Comparison of ENCODE assay signal across 11 cellular contexts in genomic region chr9:126439402-126439765, GRCh38.
DNase-seq lines count a peak whose midpoint lies in the region; ATAC-seq lines count a peak whose summit lies in the region.
"Had no signal": no experiment of that assay in that cellular context is flagged by ENCODE, and none has a peak within 500 bp of the region (broad histone marks: within the 10 kb centered on the region; RNA-seq: fewer than 3 reads in every experiment).

No MANE protein-coding gene starts in this region.

- no peaks in the 10 kb centered on the region for H3K36me3 Mint-ChIP-seq in activated naive CD8-positive, alpha-beta T cell treated with anti-CD3 and anti-CD28 coated beads, Interleukin-2, amount 50 U/mL, for 24 hours (ENCODE audit: low read depth)

- no peaks in the 10 kb centered on the region for H3K27me3 Mint-ChIP-seq in activated naive CD8-positive, alpha-beta T cell treated with anti-CD3 and anti-CD28 coated beads, Interleukin-2, amount 50 U/mL, for 24 hours

- H3K9me3 Mint-ChIP-seq in activated naive CD8-positive, alpha-beta T cell treated with anti-CD3 and anti-CD28 coated beads, Interleukin-2, amount 50 U/mL, for 24 hours: no peaks in the 10 kb centered on the region
- H3K9me3 Mint-ChIP-seq: CD14-positive monocyte had no signal

- peak; percentile 81 for ATAC-seq in activated naive CD8-positive, alpha-beta T cell treated with anti-CD3 and anti-CD28 coated beads, Interleukin-2, amount 50 U/mL, for 24 hours
- ATAC-seq in HG02759 (IDR thresholded peaks at IDR 0.05; ENCODE audit: unreplicated experiment) (no peak), GM21786 (IDR thresholded peaks at IDR 0.05; ENCODE audit: unreplicated experiment) (no peak), HG02885 (IDR thresholded peaks at IDR 0.05; ENCODE audit: poor library complexity, unreplicated experiment) (no peak)

- H3K4me1 Mint-ChIP-seq in activated naive CD8-positive, alpha-beta T cell treated with anti-CD3 and anti-CD28 coated beads, Interleukin-2, amount 50 U/mL, for 24 hours: peaks cover 17% of the 10 kb centered on the region

- no peak overlapping the region for H3K4me3 Mint-ChIP-seq in activated naive CD8-positive, alpha-beta T cell treated with anti-CD3 and anti-CD28 coated beads, Interleukin-2, amount 50 U/mL, for 24 hours
- H3K4me3 Mint-ChIP-seq: CD14-positive monocyte had no signal

- no peak overlapping the region for H3K27ac Mint-ChIP-seq in activated naive CD8-positive, alpha-beta T cell treated with anti-CD3 and anti-CD28 coated beads, Interleukin-2, amount 50 U/mL, for 24 hours
- H3K27ac Mint-ChIP-seq: CD14-positive monocyte had no signal

- peak; percentile 9 for DNase-seq in stimulated activated CD4-positive, alpha-beta T cell treated with anti-CD3 and anti-CD28 coated beads, Interleukin-15, amount 100 ng/mL, for 24 hours
- no peak for DNase-seq in stimulated activated CD4-positive, alpha-beta T cell treated with anti-CD3 and anti-CD28 coated beads, Interleukin-1b, Interleukin-23, amount 100 ng/mL, for 48 hours
- DNase-seq in activated naive CD8-positive, alpha-beta T cell treated with anti-CD3 and anti-CD28 coated beads, Interleukin-2, amount 50 U/mL, for 24 hours: no peak
- peak; percentile 25 for DNase-seq in glomerular visceral epithelial cell (ENCODE audit: extremely low spot score)
- no peak for DNase-seq in NCI-H446 (lab: John Stamatoyannopoulos, UW)
- DNase-seq: MG63, right lobe of liver had no signal

Comparison
In these comparisons a context has a peak if more than half of its experiments do, and no peak if none do; other contexts are left out.
1. DNase-seq: peak in stimulated activated CD4-positive, alpha-beta T cell treated with anti-CD3 and anti-CD28 coated beads, Interleukin-15, amount 100 ng/mL, for 24 hours (single experiment) and glomerular visceral epithelial cell (single experiment); none in stimulated activated CD4-positive, alpha-beta T cell treated with anti-CD3 and anti-CD28 coated beads, Interleukin-1b, Interleukin-23, amount 100 ng/mL, for 48 hours (single experiment), activated naive CD8-positive, alpha-beta T cell treated with anti-CD3 and anti-CD28 coated beads, Interleukin-2, amount 50 U/mL, for 24 hours (single experiment) and NCI-H446 (0 of 2).